1 cellular context compared by ENCODE assay signal in the genomic region with DNA sequence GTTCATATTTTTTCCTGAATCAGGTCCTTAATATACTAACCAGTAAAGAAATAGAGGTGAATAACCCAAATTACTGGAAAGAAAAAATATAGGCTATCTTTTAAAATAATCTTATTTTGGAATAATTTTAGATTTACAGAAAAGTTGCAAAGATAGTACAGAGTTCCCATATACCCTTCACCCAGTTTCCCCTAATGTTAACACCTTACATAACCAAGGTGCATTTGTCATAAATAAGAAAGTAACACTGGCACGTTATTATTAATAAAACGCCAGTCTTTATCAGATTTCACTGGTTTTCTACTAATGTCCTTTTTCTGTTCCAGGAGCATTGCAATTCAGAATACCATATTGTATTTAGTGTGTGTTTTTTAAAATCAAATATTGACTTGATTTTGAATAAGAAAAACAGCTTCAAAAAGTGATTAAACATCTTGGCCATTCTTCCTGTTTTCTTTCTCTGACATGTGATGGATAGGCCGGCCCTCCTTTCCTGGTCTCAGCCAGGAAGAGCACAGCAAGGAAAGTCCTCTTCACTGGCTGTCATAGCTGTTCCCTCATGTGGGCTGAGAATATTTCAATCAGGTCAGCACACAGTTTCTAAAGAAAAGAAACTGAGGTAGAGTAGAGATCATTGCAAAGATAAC.
A peak's percentile ranks its signal among the peaks of the same experiment; 100 is the strongest.
TF ChIP-seq lines count a peak whose summit lies in the region.

No MANE protein-coding gene starts in this region.

TF ChIP-seq in K562, 482 proteins besides CTCF, POLR2A, EP300 and RAD21 (continued from another document):
- no peak for TF ChIP-seq RERE (CRISPR knock-in tag; IDR thresholded peaks at IDR 0.05; ENCODE audit: borderline replicate concordance)
- peak; percentile 74 for TF ChIP-seq MEIS2 (IDR thresholded peaks at IDR 0.05; ENCODE audit: partially characterized antibody)
- TF ChIP-seq KAT8 (IDR thresholded peaks at IDR 0.05; ENCODE audit: low read depth) = no peak
- no peak for TF ChIP-seq NEUROD1 (IDR thresholded peaks at IDR 0.05; ENCODE audit: borderline replicate concordance, low read depth, low read length, partially characterized antibody)
- TF ChIP-seq USF2 (CRISPR knock-in tag; IDR thresholded peaks at IDR 0.05) = peak; percentile 33
- no peak for TF ChIP-seq PBX2 (CRISPR knock-in tag; IDR thresholded peaks at IDR 0.05; ENCODE audit: low read depth)
- TF ChIP-seq PBX2 (tag; conservative IDR thresholded peaks at IDR 0.05; ENCODE audit: low read depth) = peak; percentile 57; the same call in 1 of the 2 replicates
- peak; percentile 32; the same call in 1 of the 2 replicates for TF ChIP-seq GTF2E2 (tag; IDR thresholded peaks at IDR 0.05)
- TF ChIP-seq, protein P1, sequence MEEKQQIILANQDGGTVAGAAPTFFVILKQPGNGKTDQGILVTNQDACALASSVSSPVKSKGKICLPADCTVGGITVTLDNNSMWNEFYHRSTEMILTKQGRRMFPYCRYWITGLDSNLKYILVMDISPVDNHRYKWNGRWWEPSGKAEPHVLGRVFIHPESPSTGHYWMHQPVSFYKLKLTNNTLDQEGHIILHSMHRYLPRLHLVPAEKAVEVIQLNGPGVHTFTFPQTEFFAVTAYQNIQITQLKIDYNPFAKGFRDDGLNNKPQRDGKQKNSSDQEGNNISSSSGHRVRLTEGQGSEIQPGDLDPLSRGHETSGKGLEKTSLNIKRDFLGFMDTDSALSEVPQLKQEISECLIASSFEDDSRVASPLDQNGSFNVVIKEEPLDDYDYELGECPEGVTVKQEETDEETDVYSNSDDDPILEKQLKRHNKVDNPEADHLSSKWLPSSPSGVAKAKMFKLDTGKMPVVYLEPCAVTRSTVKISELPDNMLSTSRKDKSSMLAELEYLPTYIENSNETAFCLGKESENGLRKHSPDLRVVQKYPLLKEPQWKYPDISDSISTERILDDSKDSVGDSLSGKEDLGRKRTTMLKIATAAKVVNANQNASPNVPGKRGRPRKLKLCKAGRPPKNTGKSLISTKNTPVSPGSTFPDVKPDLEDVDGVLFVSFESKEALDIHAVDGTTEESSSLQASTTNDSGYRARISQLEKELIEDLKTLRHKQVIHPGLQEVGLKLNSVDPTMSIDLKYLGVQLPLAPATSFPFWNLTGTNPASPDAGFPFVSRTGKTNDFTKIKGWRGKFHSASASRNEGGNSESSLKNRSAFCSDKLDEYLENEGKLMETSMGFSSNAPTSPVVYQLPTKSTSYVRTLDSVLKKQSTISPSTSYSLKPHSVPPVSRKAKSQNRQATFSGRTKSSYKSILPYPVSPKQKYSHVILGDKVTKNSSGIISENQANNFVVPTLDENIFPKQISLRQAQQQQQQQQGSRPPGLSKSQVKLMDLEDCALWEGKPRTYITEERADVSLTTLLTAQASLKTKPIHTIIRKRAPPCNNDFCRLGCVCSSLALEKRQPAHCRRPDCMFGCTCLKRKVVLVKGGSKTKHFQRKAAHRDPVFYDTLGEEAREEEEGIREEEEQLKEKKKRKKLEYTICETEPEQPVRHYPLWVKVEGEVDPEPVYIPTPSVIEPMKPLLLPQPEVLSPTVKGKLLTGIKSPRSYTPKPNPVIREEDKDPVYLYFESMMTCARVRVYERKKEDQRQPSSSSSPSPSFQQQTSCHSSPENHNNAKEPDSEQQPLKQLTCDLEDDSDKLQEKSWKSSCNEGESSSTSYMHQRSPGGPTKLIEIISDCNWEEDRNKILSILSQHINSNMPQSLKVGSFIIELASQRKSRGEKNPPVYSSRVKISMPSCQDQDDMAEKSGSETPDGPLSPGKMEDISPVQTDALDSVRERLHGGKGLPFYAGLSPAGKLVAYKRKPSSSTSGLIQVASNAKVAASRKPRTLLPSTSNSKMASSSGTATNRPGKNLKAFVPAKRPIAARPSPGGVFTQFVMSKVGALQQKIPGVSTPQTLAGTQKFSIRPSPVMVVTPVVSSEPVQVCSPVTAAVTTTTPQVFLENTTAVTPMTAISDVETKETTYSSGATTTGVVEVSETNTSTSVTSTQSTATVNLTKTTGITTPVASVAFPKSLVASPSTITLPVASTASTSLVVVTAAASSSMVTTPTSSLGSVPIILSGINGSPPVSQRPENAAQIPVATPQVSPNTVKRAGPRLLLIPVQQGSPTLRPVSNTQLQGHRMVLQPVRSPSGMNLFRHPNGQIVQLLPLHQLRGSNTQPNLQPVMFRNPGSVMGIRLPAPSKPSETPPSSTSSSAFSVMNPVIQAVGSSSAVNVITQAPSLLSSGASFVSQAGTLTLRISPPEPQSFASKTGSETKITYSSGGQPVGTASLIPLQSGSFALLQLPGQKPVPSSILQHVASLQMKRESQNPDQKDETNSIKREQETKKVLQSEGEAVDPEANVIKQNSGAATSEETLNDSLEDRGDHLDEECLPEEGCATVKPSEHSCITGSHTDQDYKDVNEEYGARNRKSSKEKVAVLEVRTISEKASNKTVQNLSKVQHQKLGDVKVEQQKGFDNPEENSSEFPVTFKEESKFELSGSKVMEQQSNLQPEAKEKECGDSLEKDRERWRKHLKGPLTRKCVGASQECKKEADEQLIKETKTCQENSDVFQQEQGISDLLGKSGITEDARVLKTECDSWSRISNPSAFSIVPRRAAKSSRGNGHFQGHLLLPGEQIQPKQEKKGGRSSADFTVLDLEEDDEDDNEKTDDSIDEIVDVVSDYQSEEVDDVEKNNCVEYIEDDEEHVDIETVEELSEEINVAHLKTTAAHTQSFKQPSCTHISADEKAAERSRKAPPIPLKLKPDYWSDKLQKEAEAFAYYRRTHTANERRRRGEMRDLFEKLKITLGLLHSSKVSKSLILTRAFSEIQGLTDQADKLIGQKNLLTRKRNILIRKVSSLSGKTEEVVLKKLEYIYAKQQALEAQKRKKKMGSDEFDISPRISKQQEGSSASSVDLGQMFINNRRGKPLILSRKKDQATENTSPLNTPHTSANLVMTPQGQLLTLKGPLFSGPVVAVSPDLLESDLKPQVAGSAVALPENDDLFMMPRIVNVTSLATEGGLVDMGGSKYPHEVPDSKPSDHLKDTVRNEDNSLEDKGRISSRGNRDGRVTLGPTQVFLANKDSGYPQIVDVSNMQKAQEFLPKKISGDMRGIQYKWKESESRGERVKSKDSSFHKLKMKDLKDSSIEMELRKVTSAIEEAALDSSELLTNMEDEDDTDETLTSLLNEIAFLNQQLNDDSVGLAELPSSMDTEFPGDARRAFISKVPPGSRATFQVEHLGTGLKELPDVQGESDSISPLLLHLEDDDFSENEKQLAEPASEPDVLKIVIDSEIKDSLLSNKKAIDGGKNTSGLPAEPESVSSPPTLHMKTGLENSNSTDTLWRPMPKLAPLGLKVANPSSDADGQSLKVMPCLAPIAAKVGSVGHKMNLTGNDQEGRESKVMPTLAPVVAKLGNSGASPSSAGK (IDR thresholded peaks at IDR 0.05) = 0 out of 2 replicates have a peak, but pooled peaks have one; percentile 12
- TF ChIP-seq FOXJ3 (CRISPR knock-in tag; IDR thresholded peaks at IDR 0.05) = no peak
- TF ChIP-seq NUFIP1 (IDR thresholded peaks at IDR 0.05; ENCODE audit: partially characterized antibody) = no peak
- TF ChIP-seq ZNF354B (CRISPR knock-in tag; IDR thresholded peaks at IDR 0.05) = no peak
- TF ChIP-seq, protein P2, sequence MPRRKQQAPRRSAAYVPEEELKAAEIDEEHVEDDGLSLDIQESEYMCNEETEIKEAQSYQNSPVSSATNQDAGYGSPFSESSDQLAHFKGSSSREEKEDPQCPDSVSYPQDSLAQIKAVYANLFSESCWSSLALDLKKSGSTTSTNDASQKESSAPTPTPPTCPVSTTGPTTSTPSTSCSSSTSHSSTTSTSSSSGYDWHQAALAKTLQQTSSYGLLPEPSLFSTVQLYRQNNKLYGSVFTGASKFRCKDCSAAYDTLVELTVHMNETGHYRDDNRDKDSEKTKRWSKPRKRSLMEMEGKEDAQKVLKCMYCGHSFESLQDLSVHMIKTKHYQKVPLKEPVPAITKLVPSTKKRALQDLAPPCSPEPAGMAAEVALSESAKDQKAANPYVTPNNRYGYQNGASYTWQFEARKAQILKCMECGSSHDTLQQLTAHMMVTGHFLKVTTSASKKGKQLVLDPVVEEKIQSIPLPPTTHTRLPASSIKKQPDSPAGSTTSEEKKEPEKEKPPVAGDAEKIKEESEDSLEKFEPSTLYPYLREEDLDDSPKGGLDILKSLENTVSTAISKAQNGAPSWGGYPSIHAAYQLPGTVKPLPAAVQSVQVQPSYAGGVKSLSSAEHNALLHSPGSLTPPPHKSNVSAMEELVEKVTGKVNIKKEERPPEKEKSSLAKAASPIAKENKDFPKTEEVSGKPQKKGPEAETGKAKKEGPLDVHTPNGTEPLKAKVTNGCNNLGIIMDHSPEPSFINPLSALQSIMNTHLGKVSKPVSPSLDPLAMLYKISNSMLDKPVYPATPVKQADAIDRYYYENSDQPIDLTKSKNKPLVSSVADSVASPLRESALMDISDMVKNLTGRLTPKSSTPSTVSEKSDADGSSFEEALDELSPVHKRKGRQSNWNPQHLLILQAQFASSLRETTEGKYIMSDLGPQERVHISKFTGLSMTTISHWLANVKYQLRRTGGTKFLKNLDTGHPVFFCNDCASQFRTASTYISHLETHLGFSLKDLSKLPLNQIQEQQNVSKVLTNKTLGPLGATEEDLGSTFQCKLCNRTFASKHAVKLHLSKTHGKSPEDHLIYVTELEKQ (CRISPR knock-in tag; IDR thresholded peaks at IDR 0.05) = 0 out of 2 replicates have a peak, but pooled peaks have one; percentile 1
- peak; percentile 70; the same call in 1 of the 2 replicates for TF ChIP-seq PKNOX1 (IDR thresholded peaks at IDR 0.05)
- TF ChIP-seq DDX20 (tag; IDR thresholded peaks at IDR 0.05; ENCODE audit: low read depth) = 0 out of 2 replicates have a peak, but pooled peaks have one; percentile 22
TF ChIP-seq in K562: peak in this region for 15.
